In the genomic region with DNA sequence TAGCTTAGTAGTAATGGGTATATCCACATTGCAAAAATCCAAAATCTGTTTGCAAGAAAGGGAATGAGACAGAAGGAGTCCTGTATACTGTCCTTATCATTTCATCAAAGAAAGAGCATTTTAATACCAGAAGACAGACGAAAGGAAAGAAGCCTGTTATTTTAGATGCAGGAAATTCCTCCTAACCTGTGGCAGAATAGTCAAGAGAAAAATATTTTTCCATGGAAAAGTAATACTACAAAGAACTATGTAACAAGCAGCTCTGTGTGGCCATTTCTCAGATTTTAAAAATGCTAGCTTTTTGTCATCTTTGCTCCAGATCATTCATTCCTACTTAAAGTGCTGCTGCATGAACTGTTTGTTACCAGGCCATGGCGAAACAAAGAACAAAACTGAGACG, we compare ENCODE assay signal across 9 cellular contexts.
"Had no signal": no experiment of that assay in that cellular context is flagged by ENCODE, and none has a peak within 500 bp of the region (broad histone marks: within the 10 kb centered on the region; RNA-seq: fewer than 3 reads in every experiment).

No MANE protein-coding gene starts in this region.

- H3K27ac ChIP-seq: HL-60 had no signal

- H3K4me2 ChIP-seq: GM23338 had no signal

- ATAC-seq: K562 had no signal

- FAIRE-seq: H1, H54, K562 had no signal

- DNase-seq: H9, HCEC 1CT, IMR-90, KG1 had no signal

- H2AFZ ChIP-seq: GM23338 had no signal

- H3K4me3 Mint-ChIP-seq: GM23338, H9 had no signal

- H3K4me3 ChIP-seq: GM23338, K562 had no signal

- H3K9me3 Mint-ChIP-seq: GM23338, H9 had no signal

- H3K27ac Mint-ChIP-seq: GM23338 had no signal
